30 cellular contexts compared by ENCODE assay signal in the genomic region with DNA sequence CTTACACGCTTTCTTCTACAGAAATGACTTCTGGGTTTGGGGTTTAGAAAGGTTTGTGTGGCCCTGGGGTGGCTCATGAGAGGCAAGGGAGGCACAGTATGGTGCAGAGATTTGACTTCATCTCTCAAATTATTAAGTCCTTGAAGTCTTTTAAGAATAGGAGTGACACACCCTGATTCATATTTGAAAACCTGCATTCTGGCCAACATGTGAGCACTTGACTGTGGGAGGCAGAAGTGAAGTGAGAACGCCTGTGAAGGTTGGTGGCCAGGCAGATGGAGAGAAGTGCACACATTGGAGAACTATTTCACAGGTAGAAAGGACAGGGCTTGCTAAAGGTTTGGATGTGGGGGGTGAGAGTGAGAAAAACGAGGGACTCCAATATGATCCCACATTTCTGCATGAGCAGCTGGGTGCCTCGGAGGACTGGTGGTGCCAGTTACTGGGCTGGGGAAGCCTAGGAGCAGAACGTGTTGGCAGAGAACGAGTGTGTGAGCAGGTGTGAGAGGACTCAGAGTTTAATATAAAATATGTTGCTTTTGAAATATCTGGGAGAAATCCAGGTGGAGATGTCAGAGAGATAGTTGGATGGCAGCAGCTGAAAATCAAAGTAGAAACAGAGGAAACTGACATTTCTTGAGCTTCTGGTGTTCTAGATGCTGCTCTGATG.
"Had no signal": no experiment of that assay in that cellular context is flagged by ENCODE, and none has a peak within 500 bp of the region (broad histone marks: within the 10 kb centered on the region; RNA-seq: fewer than 3 reads in every experiment).

No MANE protein-coding gene starts in this region.

- H3K9me3 ChIP-seq: esophagus squamous epithelium, heart left ventricle had no signal

- H3K4me3 ChIP-seq: esophagus squamous epithelium, heart left ventricle had no signal

- ATAC-seq: activated CD4-positive, CD25-positive, alpha-beta regulatory T cell treated with anti-CD3 and anti-CD28 coated beads, Interleukin-2, amount 50 U/mL, for 24 hours; activated CD8-positive, alpha-beta T cell treated with anti-CD3 and anti-CD28 coated beads for 36 hours; activated T-cell treated with anti-CD3 and anti-CD28 coated beads, Interleukin-2, amount 50 U/mL, for 4 hours; activated T-helper 17 cell treated with anti-CD3 and anti-CD28 coated beads, Interleukin-2, amount 50 U/mL, for 72 hours; effector memory CD8-positive, alpha-beta T cell; heart left ventricle; T-helper 17 cell had no signal

- H3K27ac ChIP-seq: brain microvascular endothelial cell, epithelial cell of prostate, esophagus squamous epithelium, heart left ventricle, WERI-Rb-1 had no signal

- H3K36me3 ChIP-seq: brain microvascular endothelial cell, esophagus squamous epithelium, heart left ventricle, WERI-Rb-1 had no signal

- H3K27me3 ChIP-seq: brain microvascular endothelial cell, esophagus squamous epithelium, heart left ventricle had no signal

- FAIRE-seq: colon, frontal cortex had no signal

- H3K4me1 ChIP-seq: heart left ventricle had no signal

- DNase-seq: activated B cell treated with CpG ODN at 0.5 μM for 24 hours; activated CD4-positive, alpha-beta T cell treated with anti-CD3 and anti-CD28 coated beads for 48 hours; activated CD4-positive, alpha-beta T cell treated with anti-CD3 and anti-CD28 coated beads, Interleukin-2, amount 50 U/mL, for 1 hour; activated CD4-positive, alpha-beta T cell treated with anti-CD3 and anti-CD28 coated beads, Interleukin-2, amount 50 U/mL, for 48 hours; activated CD8-positive, alpha-beta memory T cell treated with anti-CD3 and anti-CD28 coated beads for 24 hours; activated CD8-positive, alpha-beta T cell treated with anti-CD3 and anti-CD28 coated beads for 36 hours; activated effector memory CD4-positive, alpha-beta T cell treated with Interleukin-2 at 50 U/mL for 16 hours; activated gamma-delta T cell treated with Interleukin-2 at 50 U/mL for 16 hours; activated naive CD4-positive, alpha-beta T cell treated with anti-CD3 and anti-CD28 coated beads, Interleukin-2, amount 50 U/mL, for 16 hours; activated naive CD4-positive, alpha-beta T cell treated with Interleukin-2 at 50 U/mL for 16 hours; activated T-cell treated with anti-CD3 and anti-CD28 coated beads, Interleukin-2, amount 50 U/mL, for 4 hours; amniotic stem cell; anterior cingulate cortex; brain microvascular endothelial cell; cortex of kidney; dermis blood vessel endothelial cell; effector CD4-positive, alpha-beta T cell; effector memory CD8-positive, alpha-beta T cell; esophagus squamous epithelium; glutamatergic neuron; heart left ventricle; hypothalamus; T-helper 17 cell; T1000; WERI-Rb-1 had no signal
